18 cellular contexts compared by ENCODE assay signal in genomic region chr14:95699397-95699796, GRCh38. TPM values are rescaled to one million over a fixed set of nuclear protein-coding genes. Genes with fewer than 3 reads are reported as not detected.
DNase-seq lines count a peak whose midpoint lies in the region; ATAC-seq, FAIRE-seq and TF ChIP-seq lines count a peak whose summit lies in the region.
"Had no signal": no experiment of that assay in that cellular context is flagged by ENCODE, and none has a peak within 500 bp of the region (broad histone marks: within the 10 kb centered on the region; RNA-seq: fewer than 3 reads in every experiment).

No MANE protein-coding gene starts in this region.

- H3K36me3 ChIP-seq in neural progenitor cell (no peaks in the 10 kb centered on the region), upper lobe of right lung (no peaks in the 10 kb centered on the region)
- H3K36me3 ChIP-seq: sigmoid colon, suprapubic skin had no signal

- H3K4me3 Mint-ChIP-seq in neural progenitor cell: no peak overlapping the region
- H3K4me3 Mint-ChIP-seq: CD8-positive, alpha-beta memory T cell; naive thymus-derived CD4-positive, alpha-beta T cell had no signal

- no peaks in the 10 kb centered on the region for H3K27me3 ChIP-seq in neural progenitor cell
- peaks cover 13% of the 10 kb centered on the region for H3K27me3 ChIP-seq in upper lobe of right lung

- TF ChIP-seq CTCF in neural progenitor cell (IDR thresholded peaks at IDR 0.05): no peak
- no peak for TF ChIP-seq CTCF in upper lobe of right lung (IDR thresholded peaks at IDR 0.05)

- FAIRE-seq in GM18507 (lab: Jason Lieb, UNC): peak; percentile 91

- no peak for DNase-seq in GM18507 (ENCODE audit: extremely low spot score, insufficient read length, low read depth)
- no peak for DNase-seq in neural progenitor cell (ENCODE audit: low spot score)
- DNase-seq in globus pallidus (ENCODE audit: low spot score): no peak
- DNase-seq in HT-29 (ENCODE audit: low spot score): no peak
- no peak for DNase-seq in upper lobe of right lung
- no peak for DNase-seq in NCI-H345 treated with DMSO at 0.1 percent for 48 hours (lab: John Stamatoyannopoulos, UW; ENCODE audit: unreplicated experiment)
- DNase-seq: CD8-positive, alpha-beta memory T cell; naive thymus-derived CD4-positive, alpha-beta T cell; NCI-H1417; NCI-H524; sigmoid colon had no signal

- no peak overlapping the region for H3K4me3 ChIP-seq in neural progenitor cell
- no peak overlapping the region for H3K4me3 ChIP-seq in upper lobe of right lung
- H3K4me3 ChIP-seq: coronary artery, sigmoid colon, suprapubic skin had no signal

- no peaks in the 10 kb centered on the region for H3K9me3 ChIP-seq in neural progenitor cell (ENCODE audit: low read depth)
- H3K9me3 ChIP-seq in upper lobe of right lung: no peaks in the 10 kb centered on the region
- H3K9me3 ChIP-seq: sigmoid colon, suprapubic skin had no signal

- no peaks in the 10 kb centered on the region for H3K36me3 Mint-ChIP-seq in neural progenitor cell
- H3K36me3 Mint-ChIP-seq: CD8-positive, alpha-beta memory T cell; naive thymus-derived CD4-positive, alpha-beta T cell had no signal

- ATAC-seq in GM21447 (IDR thresholded peaks at IDR 0.05; ENCODE audit: unreplicated experiment): peak; percentile 47
- peak; percentile 61 for ATAC-seq in HG03432 (IDR thresholded peaks at IDR 0.05; ENCODE audit: unreplicated experiment)
- no peak for ATAC-seq in upper lobe of right lung
- ATAC-seq: esophagus mucosa; left lobe of liver; naive thymus-derived CD4-positive, alpha-beta T cell; Right ventricle myocardium inferior had no signal

- no peak overlapping the region for H3K9ac ChIP-seq in neural progenitor cell

- H3F3A ChIP-seq in neural progenitor cell (ENCODE audit: low read depth): peaks cover 11% of the 10 kb centered on the region

- H3K4me2 ChIP-seq in neural progenitor cell: no peak overlapping the region

- H3K27me3 Mint-ChIP-seq in neural progenitor cell (ENCODE audit: insufficient read depth, low read depth): peaks cover 4% of the 10 kb centered on the region

- peaks cover 2% of the 10 kb centered on the region for H3K9me3 Mint-ChIP-seq in neural progenitor cell
- H3K9me3 Mint-ChIP-seq: naive thymus-derived CD4-positive, alpha-beta T cell had no signal

- H3K79me2 ChIP-seq in neural progenitor cell (ENCODE audit: low read depth): no peaks in the 10 kb centered on the region

- no peak overlapping the region for H3K27ac Mint-ChIP-seq in neural progenitor cell
- H3K27ac Mint-ChIP-seq: CD8-positive, alpha-beta memory T cell; naive thymus-derived CD4-positive, alpha-beta T cell had no signal

- H4K20me1 ChIP-seq in neural progenitor cell (ENCODE audit: low read depth): no peaks in the 10 kb centered on the region

- H3K4me1 Mint-ChIP-seq in neural progenitor cell: peaks cover 5% of the 10 kb centered on the region
- H3K4me1 Mint-ChIP-seq: CD8-positive, alpha-beta memory T cell had no signal

- H3K27ac ChIP-seq in neural progenitor cell (no peak overlapping the region), upper lobe of right lung (no peak overlapping the region)
- H3K27ac ChIP-seq: coronary artery, sigmoid colon, suprapubic skin had no signal

- peak overlapping the region; percentile 88 for H2AFZ ChIP-seq in neural progenitor cell (replicated peaks)

- intact Hi-C loops in upper lobe of right lung (cut with DNase I): no loop called here

- peaks cover 28% of the 10 kb centered on the region for H3K4me1 ChIP-seq in neural progenitor cell
- H3K4me1 ChIP-seq in upper lobe of right lung: no peaks in the 10 kb centered on the region
- H3K4me1 ChIP-seq: suprapubic skin had no signal

RNA-seq across cellular contexts. Expression of gene TCL1B, which starts 13.2 kb away (rescaled TPM):
- total RNA-seq in neural progenitor cell (ENCODE audit: low replicate concordance) (0.12 TPM in 1 of 2 replicates, not detected in the other), upper lobe of right lung (not detected)
- total RNA-seq in HT-29 (2014; rRNA removed; shearing (Covaris generic)): not detected in 2 replicates
- total RNA-seq: CD8-positive, alpha-beta memory T cell; esophagus mucosa; left lobe of liver; Right ventricle myocardium inferior; sigmoid colon; suprapubic skin had no signal

RNA-seq across cellular contexts. Expression of gene TCL1A, which starts 14.5 kb away (rescaled TPM):
- total RNA-seq in neural progenitor cell (ENCODE audit: low replicate concordance) (not detected in 2 replicates), upper lobe of right lung (not detected)
- total RNA-seq in HT-29 (2014; rRNA removed; shearing (Covaris generic)): not detected in 2 replicates
- total RNA-seq: CD8-positive, alpha-beta memory T cell; left lobe of liver; Right ventricle myocardium inferior; sigmoid colon; suprapubic skin had no signal
